In genomic region chr17:7394452-7395191, GRCh38 we compare ENCODE assay signal across 8 cellular contexts. TPM values are rescaled to one million over a fixed set of nuclear protein-coding genes. Genes with fewer than 3 reads are reported as not detected.
DNase-seq lines count a peak whose midpoint lies in the region; ATAC-seq lines count a peak whose summit lies in the region.

Gene PLSCR3, minus strand, starts transcription at chr17:7394525. Its CDS starts 415 bp downstream, at chr17:7394110.

- DNase-seq in ACHN (peak; percentile 81), NCI-H460 (ENCODE audit: extremely low read depth, low read depth) (peak; percentile 78), cortex of kidney (lab: John Stamatoyannopoulos, UW) (peak; percentile 54), left lobe of liver (ENCODE audit: low spot score) (peak; percentile 94)
- DNase-seq in activated CD4-positive, alpha-beta T cell treated with anti-CD3 and anti-CD28 coated beads, Interleukin-2, amount 10 ng/mL, durations not matched to agents 7 days and 5 days, result peak; percentile 80
- DNase-seq in stimulated activated CD4-positive, alpha-beta T cell treated with anti-CD3 and anti-CD28 coated beads, Interleukin-1b, Interleukin-23, amount 100 ng/mL, for 48 hours, result peak; percentile 77

- no peaks in the 10 kb centered on the region for H3K27me3 Mint-ChIP-seq in activated CD4-positive, alpha-beta T cell treated with anti-CD3 and anti-CD28 coated beads, Interleukin-2, amount 10 ng/mL, durations not matched to agents 7 days and 5 days

- H3K36me3 Mint-ChIP-seq in activated CD4-positive, alpha-beta T cell treated with anti-CD3 and anti-CD28 coated beads, Interleukin-2, amount 10 ng/mL, durations not matched to agents 7 days and 5 days (ENCODE audit: low read depth), result peaks cover 31% of the 10 kb centered on the region

- in situ Hi-C loops in ACHN (cut with HindIII; ENCODE audit: low pct_ligation_motif_present, low pct_unique_long_range_greater_than_20kb, low sequenced_read_pairs), result no loop called here

- CTCF ChIA-PET in activated CD4-positive, alpha-beta T cell treated with anti-CD3 and anti-CD28 coated beads, Interleukin-2, amount 10 ng/mL, durations not matched to agents 7 days and 5 days (lab: Charles Lee), result interaction anchor here (0.6 to 1.7 kb wide), 6 partner anchors 13 to 117 kb away, joined by 3 to 4 read pairs (median 3); no protein-coding TSS in a partner anchor

- ATAC-seq in GM18520 (IDR thresholded peaks at IDR 0.05; ENCODE audit: unreplicated experiment), result peak; percentile 79
- ATAC-seq in HG03095 (IDR thresholded peaks at IDR 0.05; ENCODE audit: unreplicated experiment), result peak; percentile 76
- peak; percentile 92 for ATAC-seq in left lobe of liver

- H3K27ac Mint-ChIP-seq in activated CD4-positive, alpha-beta T cell treated with anti-CD3 and anti-CD28 coated beads, Interleukin-2, amount 10 ng/mL, durations not matched to agents 7 days and 5 days, result peak within 1 kb of the TSS; percentile 89

- peak within 1 kb of the TSS; percentile 97 for H3K4me3 Mint-ChIP-seq in activated CD4-positive, alpha-beta T cell treated with anti-CD3 and anti-CD28 coated beads, Interleukin-2, amount 10 ng/mL, durations not matched to agents 7 days and 5 days

- H3K4me1 Mint-ChIP-seq in activated CD4-positive, alpha-beta T cell treated with anti-CD3 and anti-CD28 coated beads, Interleukin-2, amount 10 ng/mL, durations not matched to agents 7 days and 5 days, result peaks cover 34% of the 10 kb centered on the region

- no peaks in the 10 kb centered on the region for H3K9me3 Mint-ChIP-seq in activated CD4-positive, alpha-beta T cell treated with anti-CD3 and anti-CD28 coated beads, Interleukin-2, amount 10 ng/mL, durations not matched to agents 7 days and 5 days

- POLR2A ChIA-PET in activated CD4-positive, alpha-beta T cell treated with anti-CD3 and anti-CD28 coated beads, Interleukin-2, amount 10 ng/mL, durations not matched to agents 7 days and 5 days (lab: Charles Lee), result no interaction called here

RNA-seq across cellular contexts. Expression of gene PLSCR3, which starts in this region (rescaled TPM):
- total RNA-seq in NCI-H460 (2014; rRNA removed; shearing (Covaris generic)), result 31.3 and 32.4 TPM in 2 replicates
- 42.0 and 51.1 TPM in 2 replicates for polyA plus RNA-seq in NCI-H460 (2014; cell fraction: nucleus; rRNA removed)
- total RNA-seq in activated CD4-positive, alpha-beta T cell treated with anti-CD3 and anti-CD28 coated beads, Interleukin-2, amount 10 ng/mL, durations not matched to agents 7 days and 5 days, result 100 to 1,000 TPM; 151 to 161 TPM
- total RNA-seq in left lobe of liver, result 7.0 TPM

Comparison
In these comparisons a context has a peak if more than half of its experiments do, and no peak if none do; other contexts are left out.
1. Peak in every context shown above with its lines: DNase-seq and ATAC-seq.